Comparison of ENCODE assay signal across 8 cellular contexts in genomic region chr19:42114412-42114811, GRCh38. TPM values are rescaled to one million over a fixed set of nuclear protein-coding genes. Genes with fewer than 3 reads are reported as not detected.
DNase-seq lines count a peak whose midpoint lies in the region; ATAC-seq and TF ChIP-seq lines count a peak whose summit lies in the region.

No MANE protein-coding gene starts in this region.

- H3K36me3 ChIP-seq in mammary epithelial cell (ENCODE audit: insufficient read depth, low read length), result no peaks in the 10 kb centered on the region

- in situ Hi-C loops in mammary epithelial cell (cut with MboI; ENCODE audit: low sequenced_read_pairs in 2 of 2), result loop anchor here (5.0 to 25.0 kb wide), 3 partner anchors 128 to 320 kb away; partner anchors contain the start of gene GSK3A (in 1 of the 2)

- no peak overlapping the region for H3K9ac ChIP-seq in mammary epithelial cell (ENCODE audit: insufficient read depth, low read length)

- no peaks in the 10 kb centered on the region for H4K20me1 ChIP-seq in mammary epithelial cell (ENCODE audit: insufficient read depth, low read length)

- dilution Hi-C loops in mammary epithelial cell (cut with HindIII; ENCODE audit: low sequenced_read_pairs), result no loop called here

- peak overlapping the region in 1 of 3 experiments; percentile 21 for H3K4me3 ChIP-seq in mammary epithelial cell (replicated peaks in 1 of 3; ENCODE audit: insufficient read depth in 1 of 3, low read depth in 2 of 3, low read length in 3 of 3)

- no peaks in the 10 kb centered on the region for H3K9me3 ChIP-seq in mammary epithelial cell (replicated peaks; ENCODE audit: insufficient read depth, low read length)

- peak; percentile 40 for DNase-seq in ELR (ENCODE audit: low read depth)
- peak; percentile 81 for DNase-seq in NCI-H2029 (lab: John Stamatoyannopoulos, UW)
- DNase-seq in mammary epithelial cell, result no peak
- no peak for DNase-seq in AG08396 (ENCODE audit: low spot score)
- DNase-seq in stimulated activated CD4-positive, alpha-beta T cell treated with anti-CD3 and anti-CD28 coated beads, Interleukin-4, amount 100 ng/mL, for 24 hours, result no peak
- DNase-seq in effector CD4-positive, alpha-beta T cell, result no peak

- intact Hi-C loops in mammary epithelial cell (cut with micrococcal nuclease), result loop anchor here (5.0 kb wide), 1 partner anchor 413 kb away; the partner anchor contains the start of gene CEACAM1

- ATAC-seq in GM21737 (IDR thresholded peaks at IDR 0.05; ENCODE audit: unreplicated experiment) (peak; percentile 55), GM21367 (IDR thresholded peaks at IDR 0.05; ENCODE audit: unreplicated experiment) (no peak)

- H3K4me1 ChIP-seq in mammary epithelial cell (ENCODE audit: insufficient read depth, low read length), result peaks cover 45% of the 10 kb centered on the region

- CTCF ChIA-PET in mammary epithelial cell (lab: Charles Lee; ENCODE audit: low non-redundant PET), result interaction anchor here (0.9 kb wide), 1 partner anchor 17 kb away, joined by 18 read pairs; no protein-coding TSS in a partner anchor

- peak overlapping the region; percentile 87 for H3K27ac ChIP-seq in mammary epithelial cell (ENCODE audit: insufficient read depth, low read depth, low read length)

- BruUV-seq in mammary epithelial cell (replicated peaks; lab: Mats Ljungman, UMichigan), result no TSS peak

- WGBS in mammary epithelial cell (ENCODE audit: low coverage, missing lambda C conversion rate), result 100% methylated on average over 5 of the region's 7 CpGs

- TF ChIP-seq CTCF in mammary epithelial cell (conservative IDR thresholded peaks at IDR 0.05 in 1 of 2, IDR thresholded peaks at IDR 0.05 in 1 of 2; ENCODE audit: extremely low read depth in 1 of 2, insufficient read depth in 1 of 2, low read depth in 1 of 2, low read length in 2 of 2), result no peak

- no peaks in the 10 kb centered on the region for H3K27me3 ChIP-seq in mammary epithelial cell (ENCODE audit: insufficient read depth, low read length)

- peak overlapping the region; percentile 63 for H3K4me2 ChIP-seq in mammary epithelial cell (ENCODE audit: insufficient read depth, low read depth, low read length)

- H2AFZ ChIP-seq in mammary epithelial cell (ENCODE audit: low read depth, low read length), result no peak overlapping the region

- H3K79me2 ChIP-seq in mammary epithelial cell (ENCODE audit: insufficient read depth, low read length), result peaks cover 7% of the 10 kb centered on the region

RNA-seq across cellular contexts. Expression of gene POU2F2, which starts 17.8 kb away (rescaled TPM):
- total RNA-seq in mammary epithelial cell, result 10 to 100 TPM in 1 of 2 donors, under 1 TPM in 1; 0.83 to 12.5 TPM
- polyA plus RNA-seq in mammary epithelial cell, result 1.3 TPM
- polyA minus RNA-seq in mammary epithelial cell, result not detected

RNA-seq across cellular contexts. Expression of gene ZNF574, which starts 38.4 kb away (rescaled TPM):
- 10 to 100 TPM; 16.8 to 19.7 TPM for total RNA-seq in mammary epithelial cell
- 16.6 TPM for polyA plus RNA-seq in mammary epithelial cell
- polyA minus RNA-seq in mammary epithelial cell, result 20.6 TPM

RNA-seq across cellular contexts. Expression of gene GRIK5, which starts 44.4 kb away (rescaled TPM):
- under 1 TPM in 1 of 2 donors, not detected in 1; 0.45 TPM for total RNA-seq in mammary epithelial cell
- polyA plus RNA-seq in mammary epithelial cell, result 0.08 TPM
- not detected for polyA minus RNA-seq in mammary epithelial cell

Comparison
In these comparisons a context has a peak if more than half of its experiments do, and no peak if none do; other contexts are left out.
1. DNase-seq: peak in ELR (single experiment) and NCI-H2029 (single experiment); none in mammary epithelial cell (single experiment), AG08396 (single experiment), stimulated activated CD4-positive, alpha-beta T cell treated with anti-CD3 and anti-CD28 coated beads, Interleukin-4, amount 100 ng/mL, for 24 hours (single experiment) and effector CD4-positive, alpha-beta T cell (single experiment).